Comparison of ENCODE assay signal across 17 cellular contexts in genomic region chr3:131353016-131353877, GRCh38. TPM values are rescaled to one million over a fixed set of nuclear protein-coding genes. Genes with fewer than 3 reads are reported as not detected.
A peak's percentile ranks its signal among the peaks of the same experiment; 100 is the strongest.
DNase-seq lines count a peak whose midpoint lies in the region; ATAC-seq, FAIRE-seq and TF ChIP-seq lines count a peak whose summit lies in the region.
"Had no signal": no experiment of that assay in that cellular context is flagged by ENCODE, and none has a peak within 500 bp of the region (broad histone marks: within the 10 kb centered on the region; RNA-seq: fewer than 3 reads in every experiment).

No MANE protein-coding gene starts in this region.

- H3K36me3 ChIP-seq in right atrium auricular region (no peaks in the 10 kb centered on the region), GM12878 (ENCODE audit: control insufficient read depth in 2 of 2, insufficient read depth in 2 of 2, low read length in 1 of 2) (no peaks in the 10 kb centered on the region)
- H3K36me3 ChIP-seq: SJSA1 had no signal

- H3K9ac ChIP-seq in GM12878 (ENCODE audit: control insufficient read depth, insufficient read depth, low read length) = no peak overlapping the region
- H3K9ac ChIP-seq: parathyroid adenoma had no signal

- H3K4me2 ChIP-seq in GM12878 (ENCODE audit: control insufficient read depth, insufficient read depth) = no peak overlapping the region

- peak overlapping the region; percentile 6 for H3K27ac Mint-ChIP-seq in stimulated activated naive B cell treated with anti-CD40 and anti-IgM and Interleukin-4, amounts not matched to agents 10 μg/mL and 1 μg/mL and 100 μg/mL, for 72 hours
- H3K27ac Mint-ChIP-seq in natural killer cell = no peak overlapping the region
- H3K27ac Mint-ChIP-seq: activated CD4-positive, alpha-beta T cell treated with anti-CD3 and anti-CD28 coated beads, Interleukin-2, amount 10 ng/mL, durations not matched to agents 7 days and 5 days; activated naive CD4-positive, alpha-beta T cell treated with anti-CD3 and anti-CD28 coated beads, Interleukin-2, amount 50 U/mL, for 72 hours; brain had no signal

- no peak for TF ChIP-seq RAD21 in GM12878 (IDR thresholded peaks at IDR 0.05; ENCODE audit: insufficient read depth, low read depth, low read length)

- RAD21 ChIA-PET in GM12878 (lab: Charles Lee; ENCODE audit: unreplicated experiment) = interaction anchor here (1.2 kb wide), 1 partner anchor 25 kb away, joined by 3 read pairs; no protein-coding TSS in a partner anchor

- no peaks in the 10 kb centered on the region for H3K9me3 Mint-ChIP-seq in stimulated activated naive B cell treated with anti-CD40 and anti-IgM and Interleukin-4, amounts not matched to agents 10 μg/mL and 1 μg/mL and 100 μg/mL, for 72 hours
- no peaks in the 10 kb centered on the region for H3K9me3 Mint-ChIP-seq in natural killer cell
- H3K9me3 Mint-ChIP-seq: activated CD4-positive, alpha-beta T cell treated with anti-CD3 and anti-CD28 coated beads, Interleukin-2, amount 10 ng/mL, durations not matched to agents 7 days and 5 days; activated naive CD4-positive, alpha-beta T cell treated with anti-CD3 and anti-CD28 coated beads, Interleukin-2, amount 50 U/mL, for 72 hours; brain; stimulated activated naive CD8-positive, alpha-beta T cell treated with anti-CD3 and anti-CD28 coated beads, Interleukin-15, amount 100 ng/mL, for 72 hours had no signal

- ATAC-seq in Right ventricle myocardium superior (ENCODE audit: poor library complexity) (peak; percentile 40), HG03175 (IDR thresholded peaks at IDR 0.05; ENCODE audit: unreplicated experiment) (peak; percentile 53), GM12878 (no peak; the same call in 2 of the 3 replicates), natural killer cell (no peak)
- ATAC-seq in stimulated activated naive B cell treated with anti-CD40 and anti-IgM and Interleukin-4, amounts not matched to agents 10 μg/mL and 1 μg/mL and 100 μg/mL, for 72 hours (replicated peaks) = peak; percentile 29 to 43
- ATAC-seq: activated naive CD4-positive, alpha-beta T cell treated with anti-CD3 and anti-CD28 coated beads, Interleukin-2, amount 50 U/mL, for 72 hours; stimulated activated naive CD8-positive, alpha-beta T cell treated with anti-CD3 and anti-CD28 coated beads, Interleukin-15, amount 100 ng/mL, for 72 hours had no signal

- CTCF ChIA-PET in GM12878 (lab: Yijun Ruan, JAX) = interaction anchor here (0.7 kb wide), 1 partner anchor 346 kb away, joined by 3 read pairs; no protein-coding TSS in a partner anchor

- no peaks in the 10 kb centered on the region for H4K20me1 ChIP-seq in GM12878 (ENCODE audit: control insufficient read depth, insufficient read depth)

- peaks cover 7 to 17% of the 10 kb centered on the region in 2 donors for H3K4me1 Mint-ChIP-seq in stimulated activated naive B cell treated with anti-CD40 and anti-IgM and Interleukin-4, amounts not matched to agents 10 μg/mL and 1 μg/mL and 100 μg/mL, for 72 hours
- no peaks in the 10 kb centered on the region for H3K4me1 Mint-ChIP-seq in natural killer cell
- H3K4me1 Mint-ChIP-seq: stimulated activated naive CD8-positive, alpha-beta T cell treated with anti-CD3 and anti-CD28 coated beads, Interleukin-15, amount 100 ng/mL, for 72 hours had no signal

- WGBS in GM12878 (ENCODE audit: insufficient coverage, insufficient replicate concordance, low lambda C conversion rate, missing lambda C conversion rate) = 12% methylated on average over 2 of the region's 2 CpGs

- H3K9me3 ChIP-seq in right atrium auricular region (no peaks in the 10 kb centered on the region), GM12878 (replicated peaks; ENCODE audit: control insufficient read depth, insufficient read depth, low read length) (no peaks in the 10 kb centered on the region)
- H3K9me3 ChIP-seq: SJSA1, spleen had no signal

- peak overlapping the region; percentile 14 for H2AFZ ChIP-seq in GM12878 (ENCODE audit: control insufficient read depth, low read depth, low read length)
- H2AFZ ChIP-seq: parathyroid adenoma had no signal

- H3K27me3 ChIP-seq in right atrium auricular region (no peaks in the 10 kb centered on the region), GM12878 (replicated peaks in 1 of 2; ENCODE audit: control insufficient read depth in 2 of 2, insufficient read depth in 2 of 2, low read length in 1 of 2) (no peaks in the 10 kb centered on the region)
- H3K27me3 ChIP-seq: dorsolateral prefrontal cortex, SJSA1, spleen had no signal

- in situ Hi-C loops in GM12878 (cut with MboI) = no loop called here

- peak overlapping the region in 1 of 2 donors; percentile 36 for H3K4me3 Mint-ChIP-seq in stimulated activated naive B cell treated with anti-CD40 and anti-IgM and Interleukin-4, amounts not matched to agents 10 μg/mL and 1 μg/mL and 100 μg/mL, for 72 hours
- no peak overlapping the region for H3K4me3 Mint-ChIP-seq in natural killer cell
- H3K4me3 Mint-ChIP-seq: activated CD4-positive, alpha-beta T cell treated with anti-CD3 and anti-CD28 coated beads, Interleukin-2, amount 10 ng/mL, durations not matched to agents 7 days and 5 days; brain; stimulated activated naive CD8-positive, alpha-beta T cell treated with anti-CD3 and anti-CD28 coated beads, Interleukin-15, amount 100 ng/mL, for 72 hours had no signal

- no peak for DNase-seq in Right ventricle myocardium superior
- no peak for DNase-seq in right atrium auricular region (ENCODE audit: low spot score)
- no peak for DNase-seq in GM12878 (ENCODE audit: low read depth, low spot score)
- DNase-seq in stimulated activated naive B cell treated with anti-CD40 and anti-IgM and Interleukin-4, amounts not matched to agents 10 μg/mL and 1 μg/mL and 100 μg/mL, for 72 hours = no peak
- DNase-seq in SHP77 (lab: John Stamatoyannopoulos, UW) = no peak
- DNase-seq in NCI-H1092 treated with DMSO at 0.1 percent for 48 hours (lab: John Stamatoyannopoulos, UW) = no peak
- DNase-seq in natural killer cell = no peak
- DNase-seq: activated CD4-positive, alpha-beta T cell treated with anti-CD3 and anti-CD28 coated beads, Interleukin-2, amount 10 ng/mL, durations not matched to agents 7 days and 5 days; dorsolateral prefrontal cortex; NK-92 treated with Interleukin-12 subunit alpha and Interleukin-12 subunit beta, amount 100 ng/mL, for 24 hours; spleen; stimulated activated naive CD8-positive, alpha-beta T cell treated with anti-CD3 and anti-CD28 coated beads, Interleukin-15, amount 100 ng/mL, for 72 hours had no signal

- peaks cover 0 to 5% of the 10 kb centered on the region in 2 donors for H3K36me3 Mint-ChIP-seq in stimulated activated naive B cell treated with anti-CD40 and anti-IgM and Interleukin-4, amounts not matched to agents 10 μg/mL and 1 μg/mL and 100 μg/mL, for 72 hours
- no peaks in the 10 kb centered on the region for H3K36me3 Mint-ChIP-seq in natural killer cell
- H3K36me3 Mint-ChIP-seq: activated naive CD4-positive, alpha-beta T cell treated with anti-CD3 and anti-CD28 coated beads, Interleukin-2, amount 50 U/mL, for 72 hours; brain had no signal

- TF ChIP-seq CTCF in right atrium auricular region (IDR thresholded peaks at IDR 0.05) (no peak), GM12878 (IDR thresholded peaks at IDR 0.05 in 2 of 3, conservative IDR thresholded peaks at IDR 0.05 in 1 of 3; ENCODE audit: control insufficient read depth in 2 of 3, extremely low read depth in 1 of 3, insufficient read depth in 1 of 3, low read depth in 3 of 3, low read length in 3 of 3) (no peak), natural killer cell (IDR thresholded peaks at IDR 0.05) (no peak)

- no TSS peak for BruUV-seq in GM12878 (replicated peaks; lab: Mats Ljungman, UMichigan)

- H3K27ac ChIP-seq in right atrium auricular region (peak overlapping the region in 1 of 2 donors; percentile 20), GM12878 (ENCODE audit: control insufficient read depth, insufficient read depth) (no peak overlapping the region)
- H3K27ac ChIP-seq: parathyroid adenoma, SJSA1 had no signal

- no peak for TF ChIP-seq POLR2A in GM12878 (IDR thresholded peaks at IDR 0.05; ENCODE audit: low read depth, low read length)

- no peak for FAIRE-seq in GM12878 (lab: Jason Lieb, UNC)

- SMC1A ChIA-PET in GM12878 (lab: Charles Lee; ENCODE audit: uncharacterized antibody, unreplicated experiment) = interaction anchor here (0.6 to 1.6 kb wide), 6 partner anchors 7 to 707 kb away, joined by 3 to 4 read pairs (median 3); no protein-coding TSS in a partner anchor

- intact Hi-C loops in Right ventricle myocardium superior (cut with DNase I) (no loop called here), GM12878 (cut with micrococcal nuclease; ENCODE audit: unreplicated experiment) (no loop called here), natural killer cell (cut with micrococcal nuclease) (no loop called here)

- POLR2A ChIA-PET in GM12878 (lab: Charles Lee) = interaction anchor here (0.6 to 1.0 kb wide), 2 partner anchors 28 to 180 kb away, joined by 3 to 7 read pairs; partner anchors contain the start of gene NUDT16

- TF ChIP-seq EP300 in GM12878 (IDR thresholded peaks at IDR 0.05; ENCODE audit: borderline replicate concordance in 1 of 2, control insufficient read depth in 1 of 2, low read depth in 2 of 2, low read length in 2 of 2) = no peak

- no peak overlapping the region for H3K4me3 ChIP-seq in right atrium auricular region
- no peak overlapping the region for H3K4me3 ChIP-seq in GM12878
- H3K4me3 ChIP-seq: dorsolateral prefrontal cortex, SJSA1, spleen had no signal

- peaks cover 0 to 4% of the 10 kb centered on the region in 2 donors for H3K27me3 Mint-ChIP-seq in stimulated activated naive B cell treated with anti-CD40 and anti-IgM and Interleukin-4, amounts not matched to agents 10 μg/mL and 1 μg/mL and 100 μg/mL, for 72 hours
- peaks cover 0 to 7% of the 10 kb centered on the region in 2 donors for H3K27me3 Mint-ChIP-seq in natural killer cell (ENCODE audit: low read depth in 2 of 2)

- H3K4me1 ChIP-seq in right atrium auricular region (peaks cover 0 to 28% of the 10 kb centered on the region in 2 donors), GM12878 (ENCODE audit: control insufficient read depth, insufficient read depth, low read length) (no peaks in the 10 kb centered on the region)
- H3K4me1 ChIP-seq: SJSA1 had no signal

- no peaks in the 10 kb centered on the region for H3K79me2 ChIP-seq in GM12878 (ENCODE audit: control insufficient read depth, insufficient read depth, low read length)

RNA-seq across cellular contexts. Expression of gene NUDT16, which starts 28.3 kb away (rescaled TPM):
- 25.0 TPM for total RNA-seq in Right ventricle myocardium superior
- 10 to 100 TPM; 18.4 to 23.1 TPM for total RNA-seq in right atrium auricular region
- total RNA-seq in GM12878 (2013; cell fraction: nucleolus; rRNA removed) = 12.3 and 13.2 TPM in 2 replicates
- total RNA-seq in GM12878 (2014; rRNA removed) = 10.1 TPM in 2 replicates
- total RNA-seq in GM12878 (2014; rRNA removed; fragmentation: Illumina TruSeq; extraction: Trizol) = 10.3 and 10.7 TPM in 2 replicates
- 13.7 and 16.1 TPM in 2 replicates for total RNA-seq in GM12878 (2021)
- 7.0 TPM for polyA plus RNA-seq in GM12878 (2011; ENCODE audit: low read depth)
- polyA plus RNA-seq in GM12878 (2011; rRNA removed) = 8.5 and 8.7 TPM in 2 replicates
- polyA plus RNA-seq in GM12878 (2011; cell fraction: cytosol; rRNA removed) = 7.3 and 7.6 TPM in 2 replicates
- polyA plus RNA-seq in GM12878 (2011; cell fraction: nucleus; rRNA removed) = 9.2 and 10.0 TPM in 2 replicates
- 9.0 and 10.5 TPM in 2 replicates for polyA plus RNA-seq in GM12878 (2012)
- 13.0 and 15.8 TPM in 2 replicates for polyA plus RNA-seq in GM12878 (2014; fragmentation: Illumina TruSeq; extraction: Trizol)
- 1 to 10 TPM; 1.4 to 3.2 TPM for polyA plus RNA-seq in GM12878 (2014; fragmentation: Nextera tagmentation; extraction: Ambion mirVana)
- polyA plus RNA-seq in GM12878 (2014; rRNA removed) = 16.6 TPM in 2 replicates
- 10 to 100 TPM in 1 of 2 experiments, 1 to 10 TPM in 1; 9.7 to 15.3 TPM for polyA plus RNA-seq in GM12878 (2016; fragmentation: Nextera tagmentation; extraction: Ambion mirVana)
- 6.1 and 8.7 TPM in 2 replicates for polyA minus RNA-seq in GM12878 (2011; rRNA and poly(A)+ RNA removed)
- 2.9 and 4.6 TPM in 2 replicates for polyA minus RNA-seq in GM12878 (2011; cell fraction: cytosol; rRNA and poly(A)+ RNA removed)
- 9.4 and 11.3 TPM in 2 replicates for polyA minus RNA-seq in GM12878 (2011; cell fraction: nucleus; rRNA and poly(A)+ RNA removed)
- 10 to 100 TPM in 1 of 3 donors, 1 to 10 TPM in 2; 9.0 to 10.7 (median 9.7) TPM for total RNA-seq in natural killer cell

Comparison
In these comparisons a context has a peak if more than half of its experiments do, and no peak if none do; other contexts are left out.
1. ATAC-seq: peak in Right ventricle myocardium superior (single experiment), HG03175 (single experiment) and stimulated activated naive B cell treated with anti-CD40 and anti-IgM and Interleukin-4, amounts not matched to agents 10 μg/mL and 1 μg/mL and 100 μg/mL, for 72 hours (2 of 2); none in GM12878 (single experiment) and natural killer cell (0 of 3).